Comparison of ENCODE assay signal across 1 cellular context in the genomic region with DNA sequence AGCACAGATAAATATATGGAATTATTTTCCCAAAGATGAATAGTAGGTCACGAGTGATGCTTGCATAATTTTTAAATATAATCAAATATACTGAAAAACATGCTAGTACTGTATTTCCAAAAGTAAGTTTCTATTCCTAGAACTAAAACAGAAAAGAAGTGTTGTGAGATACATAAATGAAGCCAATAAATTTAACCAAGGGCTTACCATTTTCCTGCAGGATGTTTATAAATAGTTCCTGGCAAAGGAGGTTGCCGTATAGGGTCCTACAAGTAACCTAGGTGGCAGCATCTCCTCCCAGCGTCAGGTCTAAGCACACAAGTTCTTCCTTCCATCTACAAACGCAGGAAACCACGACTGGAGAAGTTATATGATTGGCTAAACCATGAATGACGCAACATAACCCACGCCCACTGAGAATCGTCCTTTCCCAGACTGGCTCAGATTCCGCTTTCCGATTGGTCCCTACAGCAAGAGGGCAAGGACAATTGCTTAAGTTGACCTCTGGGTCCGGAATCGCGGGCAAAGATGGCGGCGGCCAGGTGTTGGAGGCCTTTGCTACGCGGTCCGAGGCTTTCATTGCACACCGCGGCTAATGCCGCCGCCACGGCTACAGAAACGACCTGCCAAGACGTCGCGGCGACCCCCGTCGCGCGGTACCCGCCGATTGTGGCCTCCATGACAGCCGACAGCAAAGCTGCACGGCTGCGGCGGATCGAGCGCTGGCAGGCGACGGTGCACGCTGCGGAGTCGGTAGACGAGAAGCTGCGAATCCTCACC.
TF ChIP-seq lines count a peak whose summit lies in the region.

Gene MRPS30 (plus strand): TSS at position 513 of the 780 bp plus-strand sequence. CDS start 16 bp downstream, at position 529.

TF ChIP-seq in HEK293, 187 proteins besides CTCF, POLR2A, EP300 and RAD21 (continued from another document and continues in another):
- TF ChIP-seq ZNF514 (tag by site-specific recombination; IDR thresholded peaks at IDR 0.05) (no peak), ZNF571 (tag by site-specific recombination; IDR thresholded peaks at IDR 0.05) (no peak), SETDB1 (IDR thresholded peaks at IDR 0.05; ENCODE audit: insufficient read length, low read length) (peak; percentile 53), ZNF26 (tag by site-specific recombination; IDR thresholded peaks at IDR 0.05) (no peak), ZNF76 (tag by site-specific recombination; IDR thresholded peaks at IDR 0.05; ENCODE audit: borderline replicate concordance, low read depth) (peak; percentile 82; the same call in 1 of the 2 replicates), ZNF837 (tag by site-specific recombination; IDR thresholded peaks at IDR 0.05) (no peak), ZNF324 (tag by site-specific recombination; IDR thresholded peaks at IDR 0.05) (peak; percentile 82), ZNF366 (tag by site-specific recombination; conservative IDR thresholded peaks at IDR 0.05) (peak; percentile 99), ZNF561 (tag by site-specific recombination; IDR thresholded peaks at IDR 0.05; ENCODE audit: borderline replicate concordance) (0 out of 2 replicates have a peak, but pooled peaks have one; percentile 14), ZNF211 (tag by site-specific recombination; IDR thresholded peaks at IDR 0.05; ENCODE audit: low read depth) (no peak), KLF8 (tag by site-specific recombination; IDR thresholded peaks at IDR 0.05) (peak; percentile 22; the same call in 1 of the 2 replicates), ZNF391 (tag by site-specific recombination; IDR thresholded peaks at IDR 0.05; ENCODE audit: borderline replicate concordance, low read depth) (peak; percentile 73; the same call in 1 of the 2 replicates), ZNF221 (tag by site-specific recombination; IDR thresholded peaks at IDR 0.05; ENCODE audit: borderline replicate concordance) (no peak), GLI4 (tag by site-specific recombination; IDR thresholded peaks at IDR 0.05) (peak; percentile 67; the same call in 1 of the 2 replicates), ZNF394 (tag by site-specific recombination; IDR thresholded peaks at IDR 0.05; ENCODE audit: borderline replicate concordance) (no peak), ZNF645 (tag by site-specific recombination; IDR thresholded peaks at IDR 0.05) (no peak), SP7 (tag by site-specific recombination; IDR thresholded peaks at IDR 0.05) (peak; percentile 69), ZNF677 (tag by site-specific recombination; IDR thresholded peaks at IDR 0.05) (no peak), ZNF335 (tag by site-specific recombination; conservative IDR thresholded peaks at IDR 0.05) (peak; percentile 89), ZNF558 (tag by site-specific recombination; IDR thresholded peaks at IDR 0.05) (peak; percentile 64; the same call in 1 of the 2 replicates), ZNF266 (tag by site-specific recombination; IDR thresholded peaks at IDR 0.05; ENCODE audit: low read depth) (no peak), ZBTB17 (tag by site-specific recombination; IDR thresholded peaks at IDR 0.05) (no peak; the same call in 1 of the 2 replicates), BCL11A (tag by site-specific recombination; IDR thresholded peaks at IDR 0.05; ENCODE audit: low read depth) (peak; percentile 87; the same call in 1 of the 2 replicates), ZIC2 (tag by site-specific recombination; IDR thresholded peaks at IDR 0.05) (no peak), SP2 (tag by site-specific recombination; IDR thresholded peaks at IDR 0.05) (peak; percentile 96), HOXD13 (CRISPR knock-in tag; IDR thresholded peaks at IDR 0.05; ENCODE audit: borderline replicate concordance) (no peak), ZNF248 (tag by site-specific recombination; IDR thresholded peaks at IDR 0.05) (no peak), RBAK (tag by site-specific recombination; IDR thresholded peaks at IDR 0.05) (no peak), PRDM1 (tag by site-specific recombination; IDR thresholded peaks at IDR 0.05) (no peak), ZNF2 (tag by site-specific recombination; IDR thresholded peaks at IDR 0.05) (peak; percentile 88; the same call in 1 of the 2 replicates), ZEB2 (tag by site-specific recombination; IDR thresholded peaks at IDR 0.05) (peak; percentile 87), ZNF555 (tag by site-specific recombination; conservative IDR thresholded peaks at IDR 0.05) (no peak), ZBTB44 (tag by site-specific recombination; IDR thresholded peaks at IDR 0.05) (no peak)
- TF ChIP-seq, protein P1, sequence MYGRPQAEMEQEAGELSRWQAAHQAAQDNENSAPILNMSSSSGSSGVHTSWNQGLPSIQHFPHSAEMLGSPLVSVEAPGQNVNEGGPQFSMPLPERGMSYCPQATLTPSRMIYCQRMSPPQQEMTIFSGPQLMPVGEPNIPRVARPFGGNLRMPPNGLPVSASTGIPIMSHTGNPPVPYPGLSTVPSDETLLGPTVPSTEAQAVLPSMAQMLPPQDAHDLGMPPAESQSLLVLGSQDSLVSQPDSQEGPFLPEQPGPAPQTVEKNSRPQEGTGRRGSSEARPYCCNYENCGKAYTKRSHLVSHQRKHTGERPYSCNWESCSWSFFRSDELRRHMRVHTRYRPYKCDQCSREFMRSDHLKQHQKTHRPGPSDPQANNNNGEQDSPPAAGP (tag by site-specific recombination; IDR thresholded peaks at IDR 0.05), result peak; percentile 53; the same call in 1 of the 2 replicates
- TF ChIP-seq, protein P2, sequence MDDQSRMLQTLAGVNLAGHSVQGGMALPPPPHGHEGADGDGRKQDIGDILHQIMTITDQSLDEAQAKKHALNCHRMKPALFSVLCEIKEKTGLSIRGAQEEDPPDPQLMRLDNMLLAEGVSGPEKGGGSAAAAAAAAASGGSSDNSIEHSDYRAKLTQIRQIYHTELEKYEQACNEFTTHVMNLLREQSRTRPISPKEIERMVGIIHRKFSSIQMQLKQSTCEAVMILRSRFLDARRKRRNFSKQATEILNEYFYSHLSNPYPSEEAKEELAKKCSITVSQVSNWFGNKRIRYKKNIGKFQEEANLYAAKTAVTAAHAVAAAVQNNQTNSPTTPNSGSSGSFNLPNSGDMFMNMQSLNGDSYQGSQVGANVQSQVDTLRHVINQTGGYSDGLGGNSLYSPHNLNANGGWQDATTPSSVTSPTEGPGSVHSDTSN (CRISPR knock-in tag; IDR thresholded peaks at IDR 0.05), result peak; percentile 90
- TF ChIP-seq, protein P3, sequence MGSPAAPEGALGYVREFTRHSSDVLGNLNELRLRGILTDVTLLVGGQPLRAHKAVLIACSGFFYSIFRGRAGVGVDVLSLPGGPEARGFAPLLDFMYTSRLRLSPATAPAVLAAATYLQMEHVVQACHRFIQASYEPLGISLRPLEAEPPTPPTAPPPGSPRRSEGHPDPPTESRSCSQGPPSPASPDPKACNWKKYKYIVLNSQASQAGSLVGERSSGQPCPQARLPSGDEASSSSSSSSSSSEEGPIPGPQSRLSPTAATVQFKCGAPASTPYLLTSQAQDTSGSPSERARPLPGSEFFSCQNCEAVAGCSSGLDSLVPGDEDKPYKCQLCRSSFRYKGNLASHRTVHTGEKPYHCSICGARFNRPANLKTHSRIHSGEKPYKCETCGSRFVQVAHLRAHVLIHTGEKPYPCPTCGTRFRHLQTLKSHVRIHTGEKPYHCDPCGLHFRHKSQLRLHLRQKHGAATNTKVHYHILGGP (tag by site-specific recombination; IDR thresholded peaks at IDR 0.05), result no peak
- TF ChIP-seq, protein P4, sequence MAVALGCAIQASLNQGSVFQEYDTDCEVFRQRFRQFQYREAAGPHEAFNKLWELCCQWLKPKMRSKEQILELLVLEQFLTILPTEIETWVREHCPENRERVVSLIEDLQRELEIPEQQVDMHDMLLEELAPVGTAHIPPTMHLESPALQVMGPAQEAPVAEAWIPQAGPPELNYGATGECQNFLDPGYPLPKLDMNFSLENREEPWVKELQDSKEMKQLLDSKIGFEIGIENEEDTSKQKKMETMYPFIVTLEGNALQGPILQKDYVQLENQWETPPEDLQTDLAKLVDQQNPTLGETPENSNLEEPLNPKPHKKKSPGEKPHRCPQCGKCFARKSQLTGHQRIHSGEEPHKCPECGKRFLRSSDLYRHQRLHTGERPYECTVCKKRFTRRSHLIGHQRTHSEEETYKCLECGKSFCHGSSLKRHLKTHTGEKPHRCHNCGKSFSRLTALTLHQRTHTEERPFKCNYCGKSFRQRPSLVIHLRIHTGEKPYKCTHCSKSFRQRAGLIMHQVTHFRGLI (tag by site-specific recombination; IDR thresholded peaks at IDR 0.05), result no peak
- TF ChIP-seq, protein P5, sequence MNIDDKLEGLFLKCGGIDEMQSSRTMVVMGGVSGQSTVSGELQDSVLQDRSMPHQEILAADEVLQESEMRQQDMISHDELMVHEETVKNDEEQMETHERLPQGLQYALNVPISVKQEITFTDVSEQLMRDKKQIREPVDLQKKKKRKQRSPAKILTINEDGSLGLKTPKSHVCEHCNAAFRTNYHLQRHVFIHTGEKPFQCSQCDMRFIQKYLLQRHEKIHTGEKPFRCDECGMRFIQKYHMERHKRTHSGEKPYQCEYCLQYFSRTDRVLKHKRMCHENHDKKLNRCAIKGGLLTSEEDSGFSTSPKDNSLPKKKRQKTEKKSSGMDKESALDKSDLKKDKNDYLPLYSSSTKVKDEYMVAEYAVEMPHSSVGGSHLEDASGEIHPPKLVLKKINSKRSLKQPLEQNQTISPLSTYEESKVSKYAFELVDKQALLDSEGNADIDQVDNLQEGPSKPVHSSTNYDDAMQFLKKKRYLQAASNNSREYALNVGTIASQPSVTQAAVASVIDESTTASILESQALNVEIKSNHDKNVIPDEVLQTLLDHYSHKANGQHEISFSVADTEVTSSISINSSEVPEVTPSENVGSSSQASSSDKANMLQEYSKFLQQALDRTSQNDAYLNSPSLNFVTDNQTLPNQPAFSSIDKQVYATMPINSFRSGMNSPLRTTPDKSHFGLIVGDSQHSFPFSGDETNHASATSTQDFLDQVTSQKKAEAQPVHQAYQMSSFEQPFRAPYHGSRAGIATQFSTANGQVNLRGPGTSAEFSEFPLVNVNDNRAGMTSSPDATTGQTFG (tag by site-specific recombination; IDR thresholded peaks at IDR 0.05; ENCODE audit: borderline replicate concordance), result no peak
- TF ChIP-seq, protein P6, sequence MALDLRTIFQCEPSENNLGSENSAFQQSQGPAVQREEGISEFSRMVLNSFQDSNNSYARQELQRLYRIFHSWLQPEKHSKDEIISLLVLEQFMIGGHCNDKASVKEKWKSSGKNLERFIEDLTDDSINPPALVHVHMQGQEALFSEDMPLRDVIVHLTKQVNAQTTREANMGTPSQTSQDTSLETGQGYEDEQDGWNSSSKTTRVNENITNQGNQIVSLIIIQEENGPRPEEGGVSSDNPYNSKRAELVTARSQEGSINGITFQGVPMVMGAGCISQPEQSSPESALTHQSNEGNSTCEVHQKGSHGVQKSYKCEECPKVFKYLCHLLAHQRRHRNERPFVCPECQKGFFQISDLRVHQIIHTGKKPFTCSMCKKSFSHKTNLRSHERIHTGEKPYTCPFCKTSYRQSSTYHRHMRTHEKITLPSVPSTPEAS (tag by site-specific recombination; IDR thresholded peaks at IDR 0.05), result no peak; the same call in 1 of the 2 replicates
- TF ChIP-seq, protein P7, sequence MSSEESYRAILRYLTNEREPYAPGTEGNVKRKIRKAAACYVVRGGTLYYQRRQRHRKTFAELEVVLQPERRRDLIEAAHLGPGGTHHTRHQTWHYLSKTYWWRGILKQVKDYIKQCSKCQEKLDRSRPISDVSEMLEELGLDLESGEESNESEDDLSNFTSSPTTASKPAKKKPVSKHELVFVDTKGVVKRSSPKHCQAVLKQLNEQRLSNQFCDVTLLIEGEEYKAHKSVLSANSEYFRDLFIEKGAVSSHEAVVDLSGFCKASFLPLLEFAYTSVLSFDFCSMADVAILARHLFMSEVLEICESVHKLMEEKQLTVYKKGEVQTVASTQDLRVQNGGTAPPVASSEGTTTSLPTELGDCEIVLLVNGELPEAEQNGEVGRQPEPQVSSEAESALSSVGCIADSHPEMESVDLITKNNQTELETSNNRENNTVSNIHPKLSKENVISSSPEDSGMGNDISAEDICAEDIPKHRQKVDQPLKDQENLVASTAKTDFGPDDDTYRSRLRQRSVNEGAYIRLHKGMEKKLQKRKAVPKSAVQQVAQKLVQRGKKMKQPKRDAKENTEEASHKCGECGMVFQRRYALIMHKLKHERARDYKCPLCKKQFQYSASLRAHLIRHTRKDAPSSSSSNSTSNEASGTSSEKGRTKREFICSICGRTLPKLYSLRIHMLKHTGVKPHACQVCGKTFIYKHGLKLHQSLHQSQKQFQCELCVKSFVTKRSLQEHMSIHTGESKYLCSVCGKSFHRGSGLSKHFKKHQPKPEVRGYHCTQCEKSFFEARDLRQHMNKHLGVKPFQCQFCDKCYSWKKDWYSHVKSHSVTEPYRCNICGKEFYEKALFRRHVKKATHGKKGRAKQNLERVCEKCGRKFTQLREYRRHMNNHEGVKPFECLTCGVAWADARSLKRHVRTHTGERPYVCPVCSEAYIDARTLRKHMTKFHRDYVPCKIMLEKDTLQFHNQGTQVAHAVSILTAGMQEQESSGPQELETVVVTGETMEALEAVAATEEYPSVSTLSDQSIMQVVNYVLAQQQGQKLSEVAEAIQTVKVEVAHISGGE (tag by site-specific recombination; conservative IDR thresholded peaks at IDR 0.05; ENCODE audit: low read depth), result no peak
